Comparison of ENCODE assay signal across 8 cellular contexts in genomic region chr2:10378189-10378588, GRCh38.
A peak's percentile ranks its signal among the peaks of the same experiment; 100 is the strongest.
DNase-seq lines count a peak whose midpoint lies in the region; ATAC-seq lines count a peak whose summit lies in the region.

No MANE protein-coding gene starts in this region.

- H3K27ac Mint-ChIP-seq in stimulated activated effector memory CD8-positive, alpha-beta T cell treated with anti-CD3 and anti-CD28 coated beads, Interleukin-12 subunit alpha, Interleukin-12 subunit beta, amount 100 ng/mL, for 72 hours, result peak overlapping the region; percentile 64
- no peak overlapping the region for H3K27ac Mint-ChIP-seq in activated T-helper 2 cell treated with anti-CD3 and anti-CD28 coated beads, Interferon-gamma antibody, Interleukin-2, Interleukin-4, amounts not matched to agents 10 μg/mL and 5 μg/mL and 100 μg/mL, durations not matched to agents 14 hours and 24 hours and 36 hours

- H3K9me3 Mint-ChIP-seq in stimulated activated effector memory CD8-positive, alpha-beta T cell treated with anti-CD3 and anti-CD28 coated beads, Interleukin-12 subunit alpha, Interleukin-12 subunit beta, amount 100 ng/mL, for 72 hours, result no peaks in the 10 kb centered on the region
- no peaks in the 10 kb centered on the region for H3K9me3 Mint-ChIP-seq in activated T-helper 2 cell treated with anti-CD3 and anti-CD28 coated beads, Interferon-gamma antibody, Interleukin-2, Interleukin-4, amounts not matched to agents 10 μg/mL and 5 μg/mL and 100 μg/mL, durations not matched to agents 14 hours and 24 hours and 36 hours

- H3K4me1 Mint-ChIP-seq in stimulated activated effector memory CD8-positive, alpha-beta T cell treated with anti-CD3 and anti-CD28 coated beads, Interleukin-12 subunit alpha, Interleukin-12 subunit beta, amount 100 ng/mL, for 72 hours, result peaks cover 81% of the 10 kb centered on the region
- H3K4me1 Mint-ChIP-seq in activated T-helper 2 cell treated with anti-CD3 and anti-CD28 coated beads, Interferon-gamma antibody, Interleukin-2, Interleukin-4, amounts not matched to agents 10 μg/mL and 5 μg/mL and 100 μg/mL, durations not matched to agents 14 hours and 24 hours and 36 hours (ENCODE audit: low read depth), result peaks cover 60% of the 10 kb centered on the region

- intact Hi-C loops in activated T-helper 2 cell treated with anti-CD3 and anti-CD28 coated beads, Interferon-gamma antibody, Interleukin-2, Interleukin-4, amounts not matched to agents 10 μg/mL and 5 μg/mL and 100 μg/mL, durations not matched to agents 14 hours and 24 hours and 36 hours (cut with micrococcal nuclease), result no loop called here
- intact Hi-C loops in left cardiac atrium (cut with DNase I), result no loop called here

- H3K4me3 Mint-ChIP-seq in stimulated activated effector memory CD8-positive, alpha-beta T cell treated with anti-CD3 and anti-CD28 coated beads, Interleukin-12 subunit alpha, Interleukin-12 subunit beta, amount 100 ng/mL, for 72 hours, result peak overlapping the region; percentile 25
- H3K4me3 Mint-ChIP-seq in activated T-helper 2 cell treated with anti-CD3 and anti-CD28 coated beads, Interferon-gamma antibody, Interleukin-2, Interleukin-4, amounts not matched to agents 10 μg/mL and 5 μg/mL and 100 μg/mL, durations not matched to agents 14 hours and 24 hours and 36 hours (ENCODE audit: low read depth), result no peak overlapping the region

- ATAC-seq in HG02981 (IDR thresholded peaks at IDR 0.05; ENCODE audit: unreplicated experiment) (peak; percentile 67), left cardiac atrium (no peak)
- ATAC-seq in stimulated activated effector memory CD8-positive, alpha-beta T cell treated with anti-CD3 and anti-CD28 coated beads, Interleukin-12 subunit alpha, Interleukin-12 subunit beta, amount 100 ng/mL, for 72 hours, result no peak

- H3K27me3 Mint-ChIP-seq in activated T-helper 2 cell treated with anti-CD3 and anti-CD28 coated beads, Interferon-gamma antibody, Interleukin-2, Interleukin-4, amounts not matched to agents 10 μg/mL and 5 μg/mL and 100 μg/mL, durations not matched to agents 14 hours and 24 hours and 36 hours (ENCODE audit: low read depth), result no peaks in the 10 kb centered on the region

- DNase-seq in SHP77 (lab: John Stamatoyannopoulos, UW), result peak; percentile 47 to 60
- no peak for DNase-seq in SHP77 treated with DMSO at 0.1 percent for 48 hours (lab: John Stamatoyannopoulos, UW)
- peak; percentile 93 for DNase-seq in RPMI8226
- DNase-seq in stimulated activated effector memory CD8-positive, alpha-beta T cell treated with anti-CD3 and anti-CD28 coated beads, Interleukin-12 subunit alpha, Interleukin-12 subunit beta, amount 100 ng/mL, for 72 hours (ENCODE audit: low spot score in 2 of 2), result no peak
- no peak for DNase-seq in activated T-helper 2 cell treated with anti-CD3 and anti-CD28 coated beads, Interferon-gamma antibody, Interleukin-2, Interleukin-4, amounts not matched to agents 10 μg/mL and 5 μg/mL and 100 μg/mL, durations not matched to agents 14 hours and 24 hours and 36 hours (ENCODE audit: low spot score)
- DNase-seq in superior temporal gyrus (ENCODE audit: extremely low spot score), result no peak
- DNase-seq in left cardiac atrium, result no peak

- H3K36me3 Mint-ChIP-seq in stimulated activated effector memory CD8-positive, alpha-beta T cell treated with anti-CD3 and anti-CD28 coated beads, Interleukin-12 subunit alpha, Interleukin-12 subunit beta, amount 100 ng/mL, for 72 hours, result peaks cover 18% of the 10 kb centered on the region
- peaks cover 3% of the 10 kb centered on the region for H3K36me3 Mint-ChIP-seq in activated T-helper 2 cell treated with anti-CD3 and anti-CD28 coated beads, Interferon-gamma antibody, Interleukin-2, Interleukin-4, amounts not matched to agents 10 μg/mL and 5 μg/mL and 100 μg/mL, durations not matched to agents 14 hours and 24 hours and 36 hours (ENCODE audit: low read depth)

Comparison
In these comparisons a context has a peak if more than half of its experiments do, and no peak if none do; other contexts are left out.
1. DNase-seq: peak in SHP77 (2 of 2) and RPMI8226 (single experiment); none in SHP77 treated with DMSO at 0.1 percent for 48 hours (single experiment), stimulated activated effector memory CD8-positive, alpha-beta T cell treated with anti-CD3 and anti-CD28 coated beads, Interleukin-12 subunit alpha, Interleukin-12 subunit beta, amount 100 ng/mL, for 72 hours (0 of 2), activated T-helper 2 cell treated with anti-CD3 and anti-CD28 coated beads, Interferon-gamma antibody, Interleukin-2, Interleukin-4, amounts not matched to agents 10 μg/mL and 5 μg/mL and 100 μg/mL, durations not matched to agents 14 hours and 24 hours and 36 hours (single experiment), superior temporal gyrus (single experiment) and left cardiac atrium (single experiment).